ENCODE assay signal across 8 cellular contexts in genomic region chr5:36875051-36875788, GRCh38. TPM values are rescaled to one million over a fixed set of nuclear protein-coding genes. Genes with fewer than 3 reads are reported as not detected.
DNase-seq lines count a peak whose midpoint lies in the region; ATAC-seq, FAIRE-seq and TF ChIP-seq lines count a peak whose summit lies in the region.

No MANE protein-coding gene starts in this region.

- peak overlapping the region; percentile 97 for H3K27ac Mint-ChIP-seq in activated naive CD4-positive, alpha-beta T cell treated with anti-CD3 and anti-CD28 coated beads, Interleukin-2, amount 50 U/mL, for 24 hours

- 0 to 1% (median 1%) methylated on average over 26 of the region's 26 CpGs for WGBS in ovary, 3 donors

- H3K27ac ChIP-seq in cardiac muscle cell, result peak overlapping the region; percentile 99
- H3K27ac ChIP-seq in ovary, result peak overlapping the region in 1 of 2 donors; percentile 92

- H3K4me1 ChIP-seq in cardiac muscle cell (ENCODE audit: low read depth) (peaks cover 23% of the 10 kb centered on the region), ovary (ENCODE audit: insufficient read depth) (peaks cover 2% of the 10 kb centered on the region)

- H3K9me3 Mint-ChIP-seq in activated naive CD4-positive, alpha-beta T cell treated with anti-CD3 and anti-CD28 coated beads, Interleukin-2, amount 50 U/mL, for 24 hours, result no peaks in the 10 kb centered on the region

- no peaks in the 10 kb centered on the region for H3K27me3 ChIP-seq in cardiac muscle cell
- no peaks in the 10 kb centered on the region for H3K27me3 ChIP-seq in ovary

- peak; percentile 17 for ATAC-seq in HG03280 (IDR thresholded peaks at IDR 0.05; ENCODE audit: unreplicated experiment)

- peaks cover 2% of the 10 kb centered on the region for H3K36me3 Mint-ChIP-seq in activated naive CD4-positive, alpha-beta T cell treated with anti-CD3 and anti-CD28 coated beads, Interleukin-2, amount 50 U/mL, for 24 hours

- peak; percentile 35 for DNase-seq in COLO668 (lab: John Stamatoyannopoulos, UW; ENCODE audit: unreplicated experiment)
- peak; percentile 20 for DNase-seq in RPMI8226
- DNase-seq in cardiac muscle cell (ENCODE audit: low read depth in 1 of 2, low spot score in 1 of 2), result peak; percentile 54 to 60
- DNase-seq in ovary, result peak; percentile 46 to 64 (median 60)
- DNase-seq in urothelium cell line (ENCODE audit: low spot score), result peak; percentile 53
- no peak for DNase-seq in NCI-H1048 (lab: John Stamatoyannopoulos, UW)

- TF ChIP-seq POLR2A in ovary (IDR thresholded peaks at IDR 0.05), result no peak

- peak overlapping the region; percentile 89 for H3K4me3 ChIP-seq in cardiac muscle cell
- peak overlapping the region; percentile 62 for H3K4me3 ChIP-seq in ovary

- no peak for TF ChIP-seq EP300 in ovary (IDR thresholded peaks at IDR 0.05)

- H3K4me3 Mint-ChIP-seq in activated naive CD4-positive, alpha-beta T cell treated with anti-CD3 and anti-CD28 coated beads, Interleukin-2, amount 50 U/mL, for 24 hours, result peak overlapping the region; percentile 94

- no peaks in the 10 kb centered on the region for H3K9me3 ChIP-seq in cardiac muscle cell (ENCODE audit: low read depth)
- no peaks in the 10 kb centered on the region for H3K9me3 ChIP-seq in ovary

- no peaks in the 10 kb centered on the region for H3K36me3 ChIP-seq in cardiac muscle cell
- H3K36me3 ChIP-seq in ovary, result no peaks in the 10 kb centered on the region

- TF ChIP-seq CTCF in cardiac muscle cell (IDR thresholded peaks at IDR 0.05; ENCODE audit: low read depth, low read length) (no peak), ovary (IDR thresholded peaks at IDR 0.05) (no peak)

- H3K27me3 Mint-ChIP-seq in activated naive CD4-positive, alpha-beta T cell treated with anti-CD3 and anti-CD28 coated beads, Interleukin-2, amount 50 U/mL, for 24 hours, result no peaks in the 10 kb centered on the region

- no peak for FAIRE-seq in urothelium cell line (lab: Jason Lieb, UNC)

- intact Hi-C loops in ovary (cut with DNase I), result loop anchor here in 2 of 4 donors (10.0 kb wide), 2 partner anchors 70 to 130 kb away; no protein-coding TSS in a partner anchor

- peaks cover 61% of the 10 kb centered on the region for H3K4me1 Mint-ChIP-seq in activated naive CD4-positive, alpha-beta T cell treated with anti-CD3 and anti-CD28 coated beads, Interleukin-2, amount 50 U/mL, for 24 hours

RNA-seq across cellular contexts. Expression of gene NIPBL, which starts 1.3 kb away (rescaled TPM):
- total RNA-seq in cardiac muscle cell, result 15.9 and 43.9 TPM in 2 replicates
- polyA plus RNA-seq in cardiac muscle cell, result 19.1 and 32.2 TPM in 2 replicates
- total RNA-seq in ovary, result 10 to 100 TPM; 40.9 to 73.1 (median 63.7) TPM
- 10 to 100 TPM; 20.8 to 22.8 TPM for polyA plus RNA-seq in ovary
